11 cellular contexts compared by ENCODE assay signal in genomic region chr6:124964764-124965105, GRCh38. TPM values are rescaled to one million over a fixed set of nuclear protein-coding genes. Genes with fewer than 3 reads are reported as not detected.
DNase-seq lines count a peak whose midpoint lies in the region; ATAC-seq and TF ChIP-seq lines count a peak whose summit lies in the region.
"Had no signal": no experiment of that assay in that cellular context is flagged by ENCODE, and none has a peak within 500 bp of the region (broad histone marks: within the 10 kb centered on the region; RNA-seq: fewer than 3 reads in every experiment).

No MANE protein-coding gene starts in this region.

- H3K9me3 ChIP-seq in CD4-positive, alpha-beta T cell (ENCODE audit: control insufficient read depth, low read length): no peaks in the 10 kb centered on the region
- no peaks in the 10 kb centered on the region for H3K9me3 ChIP-seq in prostate gland
- H3K9me3 ChIP-seq: Caco-2 had no signal

- no peaks in the 10 kb centered on the region for H3K36me3 ChIP-seq in prostate gland

- WGBS in prostate gland: 34% methylated on average over 3 of the region's 3 CpGs

- H3K4me3 Mint-ChIP-seq in CD4-positive, alpha-beta T cell: peak overlapping the region; percentile 17

- H3K27ac Mint-ChIP-seq in CD4-positive, alpha-beta T cell: no peak overlapping the region
- H3K27ac Mint-ChIP-seq: activated naive CD8-positive, alpha-beta T cell treated with anti-CD3 and anti-CD28 coated beads, Interleukin-2, amount 10 ng/mL, durations not matched to agents 7 days and 5 days had no signal

- H3K27me3 Mint-ChIP-seq in CD4-positive, alpha-beta T cell: peaks cover 45% of the 10 kb centered on the region

- H3K27me3 ChIP-seq in CD4-positive, alpha-beta T cell (ENCODE audit: control insufficient read depth, insufficient read depth, low read length): peaks cover 32% of the 10 kb centered on the region
- H3K27me3 ChIP-seq in foreskin keratinocyte: no peaks in the 10 kb centered on the region
- H3K27me3 ChIP-seq in prostate gland (replicated peaks; ENCODE audit: insufficient read depth): no peaks in the 10 kb centered on the region

- no peak for TF ChIP-seq CTCF in CD4-positive, alpha-beta T cell (IDR thresholded peaks at IDR 0.05)
- TF ChIP-seq CTCF in foreskin keratinocyte (conservative IDR thresholded peaks at IDR 0.05) (no peak), prostate gland (IDR thresholded peaks at IDR 0.05) (no peak)

- H3K4me3 ChIP-seq in prostate gland: peak overlapping the region in 1 of 2 donors; percentile 88

- peaks cover 35% of the 10 kb centered on the region for H3K4me1 Mint-ChIP-seq in CD4-positive, alpha-beta T cell (ENCODE audit: low read depth)

- no peaks in the 10 kb centered on the region for H3K36me3 Mint-ChIP-seq in CD4-positive, alpha-beta T cell (ENCODE audit: low read depth)

- no peak for DNase-seq in CD4-positive, alpha-beta T cell
- DNase-seq in SW480 (ENCODE audit: low spot score) (peak; percentile 5), foreskin keratinocyte (peak in 1 of 2 donors; percentile 39), prostate gland (ENCODE audit: low spot score) (no peak), iPS-NIHi11 (ENCODE audit: low spot score) (no peak), activated gamma-delta T cell (lab: John Stamatoyannopoulos, UW) (no peak), NCI-H2196 (lab: John Stamatoyannopoulos, UW; ENCODE audit: unreplicated experiment) (no peak)
- DNase-seq: activated naive CD8-positive, alpha-beta T cell treated with anti-CD3 and anti-CD28 coated beads, Interleukin-2, amount 10 ng/mL, durations not matched to agents 7 days and 5 days; Caco-2; NCI-H2227 treated with DMSO at 0.1 percent for 48 hours had no signal

- H3K9me3 Mint-ChIP-seq in CD4-positive, alpha-beta T cell: no peaks in the 10 kb centered on the region

- H3K27ac ChIP-seq in CD4-positive, alpha-beta T cell (ENCODE audit: low read depth, low read length): no peak overlapping the region
- peak overlapping the region; percentile 76 for H3K27ac ChIP-seq in foreskin keratinocyte
- peak overlapping the region; percentile 89 to 93 for H3K27ac ChIP-seq in prostate gland

- POLR2A ChIA-PET in CD4-positive, alpha-beta T cell (lab: Charles Lee): no interaction called here

- TF ChIP-seq POLR2A in prostate gland (IDR thresholded peaks at IDR 0.05): no peak

- CTCF ChIA-PET in CD4-positive, alpha-beta T cell (lab: Charles Lee): no interaction called here

- ATAC-seq in CD4-positive, alpha-beta T cell (ENCODE audit: poor library complexity): no peak
- ATAC-seq in foreskin keratinocyte: peak; percentile 1
- no peak for ATAC-seq in GM21390 (IDR thresholded peaks at IDR 0.05; ENCODE audit: unreplicated experiment)

- intact Hi-C loops in CD4-positive, alpha-beta T cell (cut with DNase I, micrococcal nuclease): no loop called here
- intact Hi-C loops in prostate gland (cut with DNase I): loop anchor here (5.0 kb wide), 1 partner anchor 133 kb away; no protein-coding TSS in a partner anchor

- H3K4me1 ChIP-seq in foreskin keratinocyte (peaks cover 37% of the 10 kb centered on the region), prostate gland (replicated peaks) (no peaks in the 10 kb centered on the region)
- H3K4me1 ChIP-seq: Caco-2 had no signal

RNA-seq across cellular contexts. Expression of gene RNF217, which starts 2.5 kb away (rescaled TPM):
- 1 to 10 TPM; 3.7 to 4.6 TPM for total RNA-seq in CD4-positive, alpha-beta T cell
- 24.9 and 37.4 TPM in 2 replicates for total RNA-seq in foreskin keratinocyte
- polyA plus RNA-seq in foreskin keratinocyte: 5.8 and 6.2 TPM in 2 replicates
- 10 to 100 TPM; 12.1 to 24.3 TPM for total RNA-seq in prostate gland
